ENCODE assay signal across 8 cellular contexts in the genomic region with DNA sequence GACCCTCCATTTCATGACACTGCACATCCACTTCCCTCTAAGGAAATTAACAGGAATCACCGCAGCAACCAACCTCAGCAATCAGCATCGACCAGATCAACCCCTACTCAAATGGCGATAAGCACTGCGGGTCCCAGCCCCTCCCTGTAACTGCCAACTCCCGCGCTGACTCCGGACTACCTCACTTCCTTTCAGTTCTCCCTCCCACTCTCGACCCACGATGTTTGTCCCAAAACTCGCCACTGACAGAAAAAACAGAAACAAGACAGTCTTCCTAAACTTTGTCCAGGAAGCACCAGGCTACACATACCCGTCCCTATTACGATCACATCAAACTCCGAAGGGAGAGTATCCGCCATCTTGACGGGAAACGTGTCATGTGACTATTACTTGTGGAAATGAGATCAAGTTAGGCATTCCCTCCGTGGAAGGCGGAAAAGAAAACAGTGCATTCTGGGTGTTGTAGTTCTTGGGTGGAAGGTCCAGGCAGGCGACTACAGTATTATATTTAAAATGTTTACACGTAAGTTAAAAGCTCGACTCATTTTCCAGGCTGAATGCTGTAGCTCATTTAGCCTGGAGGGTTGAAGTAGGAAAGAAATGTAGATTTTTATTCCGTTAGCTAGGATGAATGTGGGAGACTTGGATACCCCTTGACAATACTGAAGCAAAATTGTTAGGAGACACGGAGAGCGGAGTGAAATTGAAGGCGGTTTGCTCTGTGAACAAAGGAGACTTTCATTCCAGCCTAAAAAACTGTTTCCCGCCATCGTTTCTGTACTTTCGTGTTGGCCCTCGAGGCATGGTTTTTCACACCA. TPM values are rescaled to one million over a fixed set of nuclear protein-coding genes. Genes with fewer than 3 reads are reported as not detected.
DNase-seq lines count a peak whose midpoint lies in the region; ATAC-seq and TF ChIP-seq lines count a peak whose summit lies in the region.

A gene with protein sequence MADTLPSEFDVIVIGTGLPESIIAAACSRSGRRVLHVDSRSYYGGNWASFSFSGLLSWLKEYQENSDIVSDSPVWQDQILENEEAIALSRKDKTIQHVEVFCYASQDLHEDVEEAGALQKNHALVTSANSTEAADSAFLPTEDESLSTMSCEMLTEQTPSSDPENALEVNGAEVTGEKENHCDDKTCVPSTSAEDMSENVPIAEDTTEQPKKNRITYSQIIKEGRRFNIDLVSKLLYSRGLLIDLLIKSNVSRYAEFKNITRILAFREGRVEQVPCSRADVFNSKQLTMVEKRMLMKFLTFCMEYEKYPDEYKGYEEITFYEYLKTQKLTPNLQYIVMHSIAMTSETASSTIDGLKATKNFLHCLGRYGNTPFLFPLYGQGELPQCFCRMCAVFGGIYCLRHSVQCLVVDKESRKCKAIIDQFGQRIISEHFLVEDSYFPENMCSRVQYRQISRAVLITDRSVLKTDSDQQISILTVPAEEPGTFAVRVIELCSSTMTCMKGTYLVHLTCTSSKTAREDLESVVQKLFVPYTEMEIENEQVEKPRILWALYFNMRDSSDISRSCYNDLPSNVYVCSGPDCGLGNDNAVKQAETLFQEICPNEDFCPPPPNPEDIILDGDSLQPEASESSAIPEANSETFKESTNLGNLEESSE (minus strand): TSS at position 385 of the 818 bp plus-strand sequence. CDS start 26 bp downstream, at position 359.

- BruUV-seq in PC-3 (replicated peaks; lab: Mats Ljungman, UMichigan), result no TSS peak

- peaks cover 2% of the 10 kb centered on the region for H3K36me3 Mint-ChIP-seq in activated naive CD8-positive, alpha-beta T cell treated with anti-CD3 and anti-CD28 coated beads for 36 hours

- no peak within 1 kb of the TSS for H3K27ac Mint-ChIP-seq in activated naive CD8-positive, alpha-beta T cell treated with anti-CD3 and anti-CD28 coated beads for 36 hours

- ATAC-seq in PC-3 (peak; percentile 97), left cardiac atrium (peak; percentile 98 to 99)

- CTCF ChIA-PET in PC-3 (lab: Charles Lee), result no interaction called here

- DNase-seq in GM04504 (ENCODE audit: low read depth), result peak; percentile 50
- DNase-seq in HFF-Myc (ENCODE audit: extremely low read depth, low read depth), result peak; percentile 72
- DNase-seq in PC-3, result peak; percentile 80
- peak; percentile 53 for DNase-seq in activated naive CD8-positive, alpha-beta T cell treated with anti-CD3 and anti-CD28 coated beads for 36 hours
- DNase-seq in left cardiac atrium, result peak; percentile 56
- peak; percentile 86 for DNase-seq in putamen (ENCODE audit: low spot score)
- DNase-seq in HuH-7.5 (ENCODE audit: low spot score), result no peak
- DNase-seq in NCI-H1105 treated with DMSO at 0.1 percent for 48 hours (lab: John Stamatoyannopoulos, UW), result no peak

- no peaks in the 10 kb centered on the region for H4K20me1 ChIP-seq in PC-3 (ENCODE audit: low read length)

- peak within 1 kb of the TSS; percentile 81 for H3K9ac ChIP-seq in PC-3 (ENCODE audit: low read length)

- H3K27me3 Mint-ChIP-seq in activated naive CD8-positive, alpha-beta T cell treated with anti-CD3 and anti-CD28 coated beads for 36 hours, result peaks cover 7% of the 10 kb centered on the region

- H3K4me1 Mint-ChIP-seq in activated naive CD8-positive, alpha-beta T cell treated with anti-CD3 and anti-CD28 coated beads for 36 hours, result peaks cover 4% of the 10 kb centered on the region

- peak within 1 kb of the TSS; percentile 92 for H2AFZ ChIP-seq in PC-3 (ENCODE audit: low read length)

- peak within 1 kb of the TSS; percentile 84 for H3K4me2 ChIP-seq in PC-3 (ENCODE audit: low read length)

- H3K4me3 ChIP-seq in HFF-Myc (replicated peaks; ENCODE audit: low read depth, low read length), result peak within 1 kb of the TSS; percentile 61
- H3K4me3 ChIP-seq in PC-3 (ENCODE audit: low read length), result peak within 1 kb of the TSS; percentile 86

- H3K27me3 ChIP-seq in PC-3 (ENCODE audit: low read length), result no peaks in the 10 kb centered on the region

- POLR2A ChIA-PET in PC-3 (lab: Charles Lee; ENCODE audit: unreplicated experiment), result no interaction called here

- H3F3A ChIP-seq in PC-3 (ENCODE audit: low read length, unreplicated experiment), result no peaks in the 10 kb centered on the region

- peaks cover 7% of the 10 kb centered on the region for H3K4me1 ChIP-seq in PC-3 (ENCODE audit: insufficient read depth, low read length)

- TF ChIP-seq CTCF in HFF-Myc (IDR thresholded peaks at IDR 0.05; ENCODE audit: low read depth, low read length, missing control alignments) (no peak), PC-3 (conservative IDR thresholded peaks at IDR 0.05; ENCODE audit: low read depth, low read length) (no peak)

- peak within 1 kb of the TSS; percentile 73 for H3K27ac ChIP-seq in PC-3 (ENCODE audit: low read length)

- H3K9me3 ChIP-seq in PC-3 (ENCODE audit: low read length), result no peaks in the 10 kb centered on the region

- intact Hi-C loops in PC-3 (cut with micrococcal nuclease), result loop anchor here (10.0 kb wide), 1 partner anchor 183 kb away; no protein-coding TSS in a partner anchor
- intact Hi-C loops in left cardiac atrium (cut with DNase I), result no loop called here

- no peaks in the 10 kb centered on the region for H3K9me2 ChIP-seq in PC-3 (replicated peaks; ENCODE audit: low read length)

- H3K36me3 ChIP-seq in PC-3 (ENCODE audit: low read depth, low read length), result no peaks in the 10 kb centered on the region

- peaks cover 2% of the 10 kb centered on the region for H3K9me3 Mint-ChIP-seq in activated naive CD8-positive, alpha-beta T cell treated with anti-CD3 and anti-CD28 coated beads for 36 hours

- H3K4me3 Mint-ChIP-seq in activated naive CD8-positive, alpha-beta T cell treated with anti-CD3 and anti-CD28 coated beads for 36 hours, result no peak within 1 kb of the TSS

- H3K79me2 ChIP-seq in PC-3 (ENCODE audit: low read length), result peaks cover 47% of the 10 kb centered on the region

RNA-seq across cellular contexts. Expression of the gene that starts here (rescaled TPM):
- 13.6 and 14.9 TPM in 2 replicates for total RNA-seq in PC-3 (2014; rRNA removed)
- 10 to 100 TPM; 10.3 to 13.8 TPM for total RNA-seq in activated naive CD8-positive, alpha-beta T cell treated with anti-CD3 and anti-CD28 coated beads for 36 hours
- 10 to 100 TPM; 13.8 to 17.5 TPM for total RNA-seq in left cardiac atrium

Comparison
In these comparisons a context has a peak if more than half of its experiments do, and no peak if none do; other contexts are left out.
1. DNase-seq: peak in GM04504 (single experiment), HFF-Myc (single experiment), PC-3 (single experiment), activated naive CD8-positive, alpha-beta T cell treated with anti-CD3 and anti-CD28 coated beads for 36 hours (single experiment), left cardiac atrium (single experiment) and putamen (single experiment); none in HuH-7.5 (single experiment) and NCI-H1105 treated with DMSO at 0.1 percent for 48 hours (single experiment).